ENCODE assay signal across 30 cellular contexts in genomic region chr1:183165456-183165855, GRCh38. TPM values are rescaled to one million over a fixed set of nuclear protein-coding genes. Genes with fewer than 3 reads are reported as not detected.
DNase-seq lines count a peak whose midpoint lies in the region; ATAC-seq, FAIRE-seq and TF ChIP-seq lines count a peak whose summit lies in the region.
"Had no signal": no experiment of that assay in that cellular context is flagged by ENCODE, and none has a peak within 500 bp of the region (broad histone marks: within the 10 kb centered on the region; RNA-seq: fewer than 3 reads in every experiment).

No MANE protein-coding gene starts in this region.

- ATAC-seq in gastrocnemius medialis, result no peak
- ATAC-seq: left colon; right lobe of liver; SK-N-SH treated with all-trans-retinoic acid at 6 μM for 48 hours; stimulated activated naive CD8-positive, alpha-beta T cell treated with anti-CD3 and anti-CD28 coated beads, Interleukin-15, amount 100 ng/mL, for 72 hours had no signal

- dilution Hi-C loops in mammary epithelial cell (cut with HindIII; ENCODE audit: low sequenced_read_pairs), result no loop called here

- TF ChIP-seq POLR2A in breast epithelium (IDR thresholded peaks at IDR 0.05) (no peak), gastrocnemius medialis (IDR thresholded peaks at IDR 0.05) (no peak)

- no peak overlapping the region for H3K27ac Mint-ChIP-seq in MCF 10A (ENCODE audit: low read depth, unreplicated experiment)
- peak overlapping the region; percentile 87 for H3K27ac Mint-ChIP-seq in mesothelial cell of epicardium
- H3K27ac Mint-ChIP-seq: activated CD4-positive, alpha-beta T cell treated with anti-CD3 and anti-CD28 coated beads, Interleukin-2, amount 10 ng/mL, durations not matched to agents 24 days and 14 days; activated naive CD4-positive, alpha-beta T cell treated with anti-CD3 and anti-CD28 coated beads for 36 hours; HFFc6; nephron; stimulated activated naive CD8-positive, alpha-beta T cell treated with anti-CD3 and anti-CD28 coated beads, Interleukin-15, amount 100 ng/mL, for 72 hours had no signal

- no peaks in the 10 kb centered on the region for H4K20me1 ChIP-seq in mammary epithelial cell (ENCODE audit: insufficient read depth, low read length)
- H4K20me1 ChIP-seq: BLaER1 treated with 17β-estradiol and CSF1 and Interleukin-3, amounts not matched to agents 10 nM and 100 nM had no signal

- H3K36me3 Mint-ChIP-seq in MCF 10A (ENCODE audit: insufficient read depth, unreplicated experiment) (no peaks in the 10 kb centered on the region), mesothelial cell of epicardium (no peaks in the 10 kb centered on the region)

- H3K4me1 ChIP-seq in breast epithelium (no peaks in the 10 kb centered on the region), mammary epithelial cell (ENCODE audit: insufficient read depth, low read length) (peaks cover 48% of the 10 kb centered on the region), gastrocnemius medialis (no peaks in the 10 kb centered on the region)
- H3K4me1 ChIP-seq: BLaER1 treated with 17β-estradiol and CSF1 and Interleukin-3, amounts not matched to agents 10 nM and 100 nM; right lobe of liver had no signal

- no peaks in the 10 kb centered on the region for H3K27me3 Mint-ChIP-seq in MCF 10A (ENCODE audit: insufficient read depth, unreplicated experiment)
- no peaks in the 10 kb centered on the region for H3K27me3 Mint-ChIP-seq in mesothelial cell of epicardium (ENCODE audit: low read depth)
- H3K27me3 Mint-ChIP-seq: stimulated activated naive CD8-positive, alpha-beta T cell treated with anti-CD3 and anti-CD28 coated beads, Interleukin-15, amount 100 ng/mL, for 72 hours had no signal

- in situ Hi-C loops in mammary epithelial cell (cut with MboI; ENCODE audit: low sequenced_read_pairs in 2 of 2), result no loop called here
- in situ Hi-C loops in gastrocnemius medialis (cut with MboI; ENCODE audit: low sequenced_read_pairs in 4 of 4), result no loop called here

- TF ChIP-seq CTCF in breast epithelium (IDR thresholded peaks at IDR 0.05) (no peak), MCF 10A (IDR thresholded peaks at IDR 0.05; ENCODE audit: unreplicated experiment) (no peak), mammary epithelial cell (conservative IDR thresholded peaks at IDR 0.05 in 1 of 2, IDR thresholded peaks at IDR 0.05 in 1 of 2; ENCODE audit: extremely low read depth in 1 of 2, insufficient read depth in 1 of 2, low read depth in 1 of 2, low read length in 2 of 2) (no peak), mesothelial cell of epicardium (IDR thresholded peaks at IDR 0.05; ENCODE audit: unreplicated experiment) (no peak), gastrocnemius medialis (IDR thresholded peaks at IDR 0.05 in 4 of 5, conservative IDR thresholded peaks at IDR 0.05 in 1 of 5) (no peak)

- no peak for FAIRE-seq in urothelium cell line (lab: Jason Lieb, UNC)
- FAIRE-seq: A204.1, HTR-8/SVneo had no signal

- H3K36me3 ChIP-seq in breast epithelium (no peaks in the 10 kb centered on the region), mammary epithelial cell (ENCODE audit: insufficient read depth, low read length) (no peaks in the 10 kb centered on the region), gastrocnemius medialis (no peaks in the 10 kb centered on the region)
- H3K36me3 ChIP-seq: BLaER1 treated with 17β-estradiol and CSF1 and Interleukin-3, amounts not matched to agents 10 nM and 100 nM; right lobe of liver; tibial artery had no signal

- POLR2A ChIA-PET in MCF 10A (lab: Yijun Ruan, JAX), result interaction anchor here (0.8 kb wide), 1 partner anchor 776 kb away, joined by 3 read pairs; no protein-coding TSS in a partner anchor

- BruUV-seq in MCF 10A (replicated peaks; lab: Mats Ljungman, UMichigan) (no TSS peak), mammary epithelial cell (replicated peaks; lab: Mats Ljungman, UMichigan) (no TSS peak)

- peak overlapping the region; percentile 13 to 63 for H3K27ac ChIP-seq in breast epithelium
- H3K27ac ChIP-seq in mammary epithelial cell (ENCODE audit: insufficient read depth, low read depth, low read length), result peak overlapping the region; percentile 100
- H3K27ac ChIP-seq in gastrocnemius medialis, result no peak overlapping the region
- H3K27ac ChIP-seq: BLaER1 treated with 17β-estradiol and CSF1 and Interleukin-3, amounts not matched to agents 10 nM and 100 nM; KMS-11; right lobe of liver; tibial artery; VCaP had no signal

- CTCF ChIA-PET in MCF 10A (lab: Yijun Ruan, JAX) (no interaction called here), mammary epithelial cell (lab: Charles Lee; ENCODE audit: low non-redundant PET) (no interaction called here)

- no peaks in the 10 kb centered on the region for H3K9me3 Mint-ChIP-seq in MCF 10A (ENCODE audit: unreplicated experiment)
- no peaks in the 10 kb centered on the region for H3K9me3 Mint-ChIP-seq in mesothelial cell of epicardium
- H3K9me3 Mint-ChIP-seq: activated CD4-positive, alpha-beta T cell treated with anti-CD3 and anti-CD28 coated beads, Interleukin-2, amount 10 ng/mL, durations not matched to agents 24 days and 14 days; activated naive CD4-positive, alpha-beta T cell treated with anti-CD3 and anti-CD28 coated beads for 36 hours; HFFc6; nephron; stimulated activated naive CD8-positive, alpha-beta T cell treated with anti-CD3 and anti-CD28 coated beads, Interleukin-15, amount 100 ng/mL, for 72 hours had no signal

- H3K4me3 Mint-ChIP-seq in MCF 10A (ENCODE audit: unreplicated experiment), result no peak overlapping the region
- H3K4me3 Mint-ChIP-seq in mesothelial cell of epicardium, result no peak overlapping the region
- H3K4me3 Mint-ChIP-seq: activated CD4-positive, alpha-beta T cell treated with anti-CD3 and anti-CD28 coated beads, Interleukin-2, amount 10 ng/mL, durations not matched to agents 24 days and 14 days; activated naive CD4-positive, alpha-beta T cell treated with anti-CD3 and anti-CD28 coated beads for 36 hours; HFFc6; nephron; stimulated activated naive CD8-positive, alpha-beta T cell treated with anti-CD3 and anti-CD28 coated beads, Interleukin-15, amount 100 ng/mL, for 72 hours had no signal

- H3K79me2 ChIP-seq in mammary epithelial cell (ENCODE audit: insufficient read depth, low read length), result no peaks in the 10 kb centered on the region

- H3K9ac ChIP-seq in mammary epithelial cell (ENCODE audit: insufficient read depth, low read length), result peak overlapping the region; percentile 96
- H3K9ac ChIP-seq: BLaER1 treated with 17β-estradiol and CSF1 and Interleukin-3, amounts not matched to agents 10 nM and 100 nM; KMS-11 had no signal

- DNase-seq in breast epithelium (ENCODE audit: low spot score in 2 of 2), result no peak
- no peak for DNase-seq in MCF 10A (ENCODE audit: unreplicated experiment)
- peak; percentile 63 for DNase-seq in mammary epithelial cell
- no peak for DNase-seq in mesothelial cell of epicardium (ENCODE audit: low spot score in 2 of 2, unreplicated experiment in 2 of 2)
- DNase-seq in NCI-H526 (lab: John Stamatoyannopoulos, UW), result no peak
- DNase-seq in urothelium cell line (ENCODE audit: low spot score), result no peak
- DNase-seq in RKO (ENCODE audit: low spot score), result no peak
- no peak for DNase-seq in gastrocnemius medialis
- DNase-seq: activated CD4-positive, alpha-beta T cell treated with anti-CD3 and anti-CD28 coated beads, Interleukin-2, amount 10 ng/mL, durations not matched to agents 24 days and 14 days; activated naive CD4-positive, alpha-beta T cell treated with anti-CD3 and anti-CD28 coated beads for 36 hours; activated T-cell treated with anti-CD3 and anti-CD28 coated beads, Interleukin-2, amount 50 U/mL, for 48 hours; aorta; Caco-2; central memory CD4-positive, alpha-beta T cell; DMS79; HFFc6; left colon; midbrain; NCI-H526 treated with DMSO at 0.1 percent for 48 hours; right lobe of liver; stimulated activated naive CD8-positive, alpha-beta T cell treated with anti-CD3 and anti-CD28 coated beads, Interleukin-15, amount 100 ng/mL, for 72 hours; tibial artery had no signal

- H3K27me3 ChIP-seq in breast epithelium (no peaks in the 10 kb centered on the region), mammary epithelial cell (ENCODE audit: insufficient read depth, low read length) (no peaks in the 10 kb centered on the region), gastrocnemius medialis (no peaks in the 10 kb centered on the region)
- H3K27me3 ChIP-seq: BLaER1 treated with 17β-estradiol and CSF1 and Interleukin-3, amounts not matched to agents 10 nM and 100 nM; right lobe of liver; tibial artery had no signal

- H3K4me1 Mint-ChIP-seq in MCF 10A (ENCODE audit: insufficient read depth, unreplicated experiment) (peaks cover 18% of the 10 kb centered on the region), mesothelial cell of epicardium (peaks cover 21% of the 10 kb centered on the region)
- H3K4me1 Mint-ChIP-seq: activated CD4-positive, alpha-beta T cell treated with anti-CD3 and anti-CD28 coated beads, Interleukin-2, amount 10 ng/mL, durations not matched to agents 24 days and 14 days; nephron; stimulated activated naive CD8-positive, alpha-beta T cell treated with anti-CD3 and anti-CD28 coated beads, Interleukin-15, amount 100 ng/mL, for 72 hours had no signal

- H3K4me2 ChIP-seq in mammary epithelial cell (ENCODE audit: insufficient read depth, low read depth, low read length), result peak overlapping the region; percentile 74
- H3K4me2 ChIP-seq: BLaER1 treated with 17β-estradiol and CSF1 and Interleukin-3, amounts not matched to agents 10 nM and 100 nM; KMS-11 had no signal

- H3K9me3 ChIP-seq in breast epithelium (no peaks in the 10 kb centered on the region), mammary epithelial cell (replicated peaks; ENCODE audit: insufficient read depth, low read length) (no peaks in the 10 kb centered on the region), gastrocnemius medialis (no peaks in the 10 kb centered on the region)
- H3K9me3 ChIP-seq: Caco-2, right lobe of liver, tibial artery had no signal

- WGBS in mammary epithelial cell (ENCODE audit: low coverage, missing lambda C conversion rate), result 20% methylated on average over 2 of the region's 2 CpGs

- no peak overlapping the region for H2AFZ ChIP-seq in mammary epithelial cell (ENCODE audit: low read depth, low read length)

- no peak overlapping the region for H3K4me3 ChIP-seq in breast epithelium
- H3K4me3 ChIP-seq in mammary epithelial cell (replicated peaks in 1 of 3; ENCODE audit: insufficient read depth in 1 of 3, low read depth in 2 of 3, low read length in 3 of 3), result peak overlapping the region in 1 of 3 experiments; percentile 15
- no peak overlapping the region for H3K4me3 ChIP-seq in gastrocnemius medialis
- H3K4me3 ChIP-seq: BLaER1 treated with 17β-estradiol and CSF1 and Interleukin-3, amounts not matched to agents 10 nM and 100 nM; right lobe of liver; tibial artery had no signal

- intact Hi-C loops in breast epithelium (cut with DNase I; ENCODE audit: low total_unique reads), result no loop called here
- intact Hi-C loops in MCF 10A (cut with micrococcal nuclease), result no loop called here
- intact Hi-C loops in mammary epithelial cell (cut with micrococcal nuclease), result loop anchor here (1.0 to 2.0 kb wide), 5 partner anchors 15 to 140 kb away; partner anchors contain the start of gene LAMC2
- intact Hi-C loops in gastrocnemius medialis (cut with DNase I; ENCODE audit: low total_unique reads), result no loop called here

RNA-seq across cellular contexts. Expression of gene LAMC2, which starts 20.6 kb away (rescaled TPM):
- total RNA-seq in breast epithelium, result 10 to 100 TPM in 2 of 3 donors, 1 to 10 TPM in 1; 3.0 to 20.3 (median 16.4) TPM
- total RNA-seq in MCF 10A (2022), result 751 and 884 TPM in 2 replicates
- total RNA-seq in mammary epithelial cell, result 1,000 to 10,000 TPM; 1,201 to 2,277 TPM
- 1,668 TPM for polyA plus RNA-seq in mammary epithelial cell
- 2,109 TPM for polyA minus RNA-seq in mammary epithelial cell
- 9.2 to 10.4 TPM (median 9.9 TPM) in 3 replicates for total RNA-seq in mesothelial cell of epicardium
- total RNA-seq in gastrocnemius medialis, result 1 to 10 TPM in 3 of 4 donors, under 1 TPM in 1; 0.78 to 1.8 (median 1.4) TPM
- total RNA-seq: T-helper 2 cell treated with Interferon-gamma antibody and Interleukin-4, amounts not matched to agents 100 ng/mL and 5 ng/mL, for 36 hours had no signal

Comparison
In these comparisons a context has a peak if more than half of its experiments do, and no peak if none do; other contexts are left out.
1. RNA of gene LAMC2, which starts 20.6 kb away (total RNA-seq): 1,201 to 2,277 TPM in mammary epithelial cell and 751 to 884 TPM in MCF 10A; 3.0 to 20.3 TPM in breast epithelium, 9.2 to 10.4 TPM in mesothelial cell of epicardium and 0.78 to 1.8 TPM in gastrocnemius medialis; every median in the first group is over 10 times any median in the second.
2. H3K27ac ChIP-seq: peak in breast epithelium (2 of 2) and mammary epithelial cell (single experiment); none in gastrocnemius medialis (0 of 4).